In the genomic region with DNA sequence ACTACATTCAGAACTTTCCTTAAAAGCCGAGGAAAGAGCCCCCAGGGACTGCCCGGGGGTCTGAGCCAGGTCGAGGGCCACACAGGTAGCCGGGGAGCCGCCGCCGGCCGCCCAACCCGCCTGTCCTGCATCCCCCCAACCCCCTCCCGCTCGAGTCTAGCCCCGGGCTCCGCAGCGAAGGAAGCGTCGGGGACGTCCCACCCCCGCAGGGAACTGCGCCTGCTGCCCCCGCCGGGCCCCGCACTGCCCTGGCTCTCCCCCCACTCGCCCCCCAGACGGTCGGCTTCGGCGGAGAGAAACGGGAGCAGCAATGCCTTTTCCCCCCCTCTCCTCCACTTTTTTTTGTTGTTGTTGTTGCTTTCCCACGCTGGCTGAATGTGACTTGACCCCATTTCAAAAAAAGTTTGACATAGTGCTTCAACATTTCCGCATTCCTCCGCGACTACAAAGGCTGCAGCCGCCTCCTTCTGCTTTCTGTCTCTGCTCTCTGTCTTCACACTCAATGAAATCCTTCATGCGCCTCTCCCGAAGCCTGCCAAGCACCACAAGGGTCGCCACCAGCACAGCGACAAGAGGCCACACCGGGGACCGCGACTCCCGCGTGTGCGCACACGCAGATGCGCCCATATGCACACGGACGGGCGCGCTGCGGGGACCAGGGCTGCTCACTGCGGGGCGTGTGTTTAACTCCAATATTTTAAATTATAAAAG, we compare ENCODE assay signal across 1 cellular context.
A peak's percentile ranks its signal among the peaks of the same experiment; 100 is the strongest.
TF ChIP-seq lines count a peak whose summit lies in the region.

No MANE protein-coding gene starts in this region.

TF ChIP-seq in HepG2, 621 proteins besides CTCF, POLR2A, EP300 and RAD21 (continued from another document):
- TF ChIP-seq, protein P1, sequence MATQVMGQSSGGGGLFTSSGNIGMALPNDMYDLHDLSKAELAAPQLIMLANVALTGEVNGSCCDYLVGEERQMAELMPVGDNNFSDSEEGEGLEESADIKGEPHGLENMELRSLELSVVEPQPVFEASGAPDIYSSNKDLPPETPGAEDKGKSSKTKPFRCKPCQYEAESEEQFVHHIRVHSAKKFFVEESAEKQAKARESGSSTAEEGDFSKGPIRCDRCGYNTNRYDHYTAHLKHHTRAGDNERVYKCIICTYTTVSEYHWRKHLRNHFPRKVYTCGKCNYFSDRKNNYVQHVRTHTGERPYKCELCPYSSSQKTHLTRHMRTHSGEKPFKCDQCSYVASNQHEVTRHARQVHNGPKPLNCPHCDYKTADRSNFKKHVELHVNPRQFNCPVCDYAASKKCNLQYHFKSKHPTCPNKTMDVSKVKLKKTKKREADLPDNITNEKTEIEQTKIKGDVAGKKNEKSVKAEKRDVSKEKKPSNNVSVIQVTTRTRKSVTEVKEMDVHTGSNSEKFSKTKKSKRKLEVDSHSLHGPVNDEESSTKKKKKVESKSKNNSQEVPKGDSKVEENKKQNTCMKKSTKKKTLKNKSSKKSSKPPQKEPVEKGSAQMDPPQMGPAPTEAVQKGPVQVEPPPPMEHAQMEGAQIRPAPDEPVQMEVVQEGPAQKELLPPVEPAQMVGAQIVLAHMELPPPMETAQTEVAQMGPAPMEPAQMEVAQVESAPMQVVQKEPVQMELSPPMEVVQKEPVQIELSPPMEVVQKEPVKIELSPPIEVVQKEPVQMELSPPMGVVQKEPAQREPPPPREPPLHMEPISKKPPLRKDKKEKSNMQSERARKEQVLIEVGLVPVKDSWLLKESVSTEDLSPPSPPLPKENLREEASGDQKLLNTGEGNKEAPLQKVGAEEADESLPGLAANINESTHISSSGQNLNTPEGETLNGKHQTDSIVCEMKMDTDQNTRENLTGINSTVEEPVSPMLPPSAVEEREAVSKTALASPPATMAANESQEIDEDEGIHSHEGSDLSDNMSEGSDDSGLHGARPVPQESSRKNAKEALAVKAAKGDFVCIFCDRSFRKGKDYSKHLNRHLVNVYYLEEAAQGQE (IDR thresholded peaks at IDR 0.05; ENCODE audit: borderline replicate concordance in 1 of 2, low read depth in 1 of 2, low read length in 2 of 2): peak in 1 of 2 experiments; percentile 38; a peak in 1 of 4 replicates
- TF ChIP-seq GLMP (CRISPR knock-in tag; IDR thresholded peaks at IDR 0.05; ENCODE audit: borderline replicate concordance): no peak
- TF ChIP-seq TARDBP (CRISPR knock-in tag; IDR thresholded peaks at IDR 0.05): 0 out of 2 replicates have a peak, but pooled peaks have one; percentile 11
- TF ChIP-seq SOX13 (IDR thresholded peaks at IDR 0.05): no peak
- peak in 1 of 2 experiments; percentile 44; a peak in 1 of 4 replicates for TF ChIP-seq SOX13 (CRISPR knock-in tag; conservative IDR thresholded peaks at IDR 0.05 in 1 of 2, IDR thresholded peaks at IDR 0.05 in 1 of 2)
- peak; percentile 46 for TF ChIP-seq POLR2AphosphoS5 (IDR thresholded peaks at IDR 0.05; ENCODE audit: low read depth, low read length)
- TF ChIP-seq TRIM24 (CRISPR knock-in tag; IDR thresholded peaks at IDR 0.05): no peak
- no peak for TF ChIP-seq KLF6 (CRISPR knock-in tag; IDR thresholded peaks at IDR 0.05)
- TF ChIP-seq CREM (IDR thresholded peaks at IDR 0.05): peak; percentile 23; the same call in 1 of the 2 replicates
- no peak for TF ChIP-seq CREM (CRISPR knock-in tag; IDR thresholded peaks at IDR 0.05)
- no peak for TF ChIP-seq ZNF672 (CRISPR knock-in tag; IDR thresholded peaks at IDR 0.05)
- TF ChIP-seq ZNF800 (CRISPR knock-in tag; IDR thresholded peaks at IDR 0.05): no peak
- peak; percentile 53 for TF ChIP-seq ZNF687 (CRISPR knock-in tag; IDR thresholded peaks at IDR 0.05)
- no peak for TF ChIP-seq FUBP1 (CRISPR knock-in tag; IDR thresholded peaks at IDR 0.05; ENCODE audit: borderline replicate concordance)
- no peak for TF ChIP-seq ZBTB2 (CRISPR knock-in tag; IDR thresholded peaks at IDR 0.05; ENCODE audit: low read depth)
- TF ChIP-seq DPF2 (CRISPR knock-in tag; IDR thresholded peaks at IDR 0.05; ENCODE audit: borderline replicate concordance, low read depth): no peak
- TF ChIP-seq, protein P2, sequence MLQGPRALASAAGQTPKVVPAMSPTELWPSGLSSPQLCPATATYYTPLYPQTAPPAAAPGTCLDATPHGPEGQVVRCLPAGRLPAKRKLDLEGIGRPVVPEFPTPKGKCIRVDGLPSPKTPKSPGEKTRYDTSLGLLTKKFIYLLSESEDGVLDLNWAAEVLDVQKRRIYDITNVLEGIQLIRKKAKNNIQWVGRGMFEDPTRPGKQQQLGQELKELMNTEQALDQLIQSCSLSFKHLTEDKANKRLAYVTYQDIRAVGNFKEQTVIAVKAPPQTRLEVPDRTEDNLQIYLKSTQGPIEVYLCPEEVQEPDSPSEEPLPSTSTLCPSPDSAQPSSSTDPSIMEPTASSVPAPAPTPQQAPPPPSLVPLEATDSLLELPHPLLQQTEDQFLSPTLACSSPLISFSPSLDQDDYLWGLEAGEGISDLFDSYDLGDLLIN (CRISPR knock-in tag; IDR thresholded peaks at IDR 0.05; ENCODE audit: borderline replicate concordance): no peak
- peak; percentile 47; the same call in 1 of the 2 replicates for TF ChIP-seq ELF4 (CRISPR knock-in tag; IDR thresholded peaks at IDR 0.05; ENCODE audit: borderline replicate concordance)
- peak; percentile 51; the same call in 1 of the 2 replicates for TF ChIP-seq KDM5A (IDR thresholded peaks at IDR 0.05; ENCODE audit: borderline replicate concordance, low read length)
- TF ChIP-seq, protein P3, sequence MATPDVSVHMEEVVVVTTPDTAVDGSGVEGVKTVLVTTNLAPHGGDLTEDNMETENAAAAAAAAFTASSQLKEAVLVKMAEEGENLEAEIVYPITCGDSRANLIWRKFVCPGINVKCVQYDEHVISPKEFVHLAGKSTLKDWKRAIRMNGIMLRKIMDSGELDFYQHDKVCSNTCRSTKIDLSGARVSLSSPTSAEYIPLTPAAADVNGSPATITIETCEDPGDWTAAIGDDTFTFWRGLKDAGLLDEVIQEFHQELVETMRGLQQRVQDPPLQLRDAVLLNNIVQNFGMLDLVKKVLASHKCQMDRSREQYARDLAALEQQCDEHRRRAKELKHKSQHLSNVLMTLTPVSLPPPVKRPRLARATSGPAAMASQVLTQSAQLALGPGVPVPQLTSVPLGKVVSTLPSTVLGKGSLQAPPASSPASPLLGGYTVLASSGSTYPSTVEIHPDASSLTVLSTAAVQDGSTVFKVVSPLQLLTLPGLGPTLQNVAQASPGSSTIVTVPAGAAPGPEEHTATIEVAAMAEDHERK (CRISPR knock-in tag; IDR thresholded peaks at IDR 0.05; ENCODE audit: low read depth): no peak
- peak; percentile 48 for TF ChIP-seq NR2F6 (IDR thresholded peaks at IDR 0.05)
- peak; percentile 53; the same call in 1 of the 2 replicates for TF ChIP-seq NR2F6 (CRISPR knock-in tag; IDR thresholded peaks at IDR 0.05)
- TF ChIP-seq ZNF160 (CRISPR knock-in tag; IDR thresholded peaks at IDR 0.05): no peak
- peak; percentile 49; the same call in 1 of the 2 replicates for TF ChIP-seq FOXP4 (CRISPR knock-in tag; IDR thresholded peaks at IDR 0.05)
- peak; percentile 26; the same call in 1 of the 2 replicates for TF ChIP-seq SIX4 (CRISPR knock-in tag; IDR thresholded peaks at IDR 0.05)
- TF ChIP-seq ZNF143 (CRISPR knock-in tag; IDR thresholded peaks at IDR 0.05): no peak
- TF ChIP-seq SOX6 (IDR thresholded peaks at IDR 0.05): no peak
- peak; percentile 41; the same call in 1 of the 2 replicates for TF ChIP-seq SOX6 (CRISPR knock-in tag; IDR thresholded peaks at IDR 0.05)
